In genomic region chr6:113856011-113856551, GRCh38 we compare ENCODE assay signal across 8 cellular contexts. TPM values are rescaled to one million over a fixed set of nuclear protein-coding genes. Genes with fewer than 3 reads are reported as not detected.
DNase-seq lines count a peak whose midpoint lies in the region; ATAC-seq, FAIRE-seq and TF ChIP-seq lines count a peak whose summit lies in the region.

No MANE protein-coding gene starts in this region.

- H3K36me3 Mint-ChIP-seq in activated naive CD8-positive, alpha-beta T cell treated with anti-CD3 and anti-CD28 coated beads, Interleukin-2, amount 50 U/mL, for 24 hours (ENCODE audit: low read depth), result peaks cover 4% of the 10 kb centered on the region
- H3K36me3 Mint-ChIP-seq in activated naive CD8-positive, alpha-beta T cell treated with anti-CD3 and anti-CD28 coated beads for 36 hours, result no peaks in the 10 kb centered on the region

- no peak for TF ChIP-seq EP300 in suprapubic skin (IDR thresholded peaks at IDR 0.05)

- no peak overlapping the region for H3K4me3 Mint-ChIP-seq in activated naive CD8-positive, alpha-beta T cell treated with anti-CD3 and anti-CD28 coated beads, Interleukin-2, amount 50 U/mL, for 24 hours
- no peak overlapping the region for H3K4me3 Mint-ChIP-seq in activated naive CD8-positive, alpha-beta T cell treated with anti-CD3 and anti-CD28 coated beads for 36 hours

- H3K9me3 Mint-ChIP-seq in activated naive CD8-positive, alpha-beta T cell treated with anti-CD3 and anti-CD28 coated beads, Interleukin-2, amount 50 U/mL, for 24 hours, result no peaks in the 10 kb centered on the region
- H3K9me3 Mint-ChIP-seq in activated naive CD8-positive, alpha-beta T cell treated with anti-CD3 and anti-CD28 coated beads for 36 hours, result no peaks in the 10 kb centered on the region

- TF ChIP-seq CTCF in breast epithelium (IDR thresholded peaks at IDR 0.05) (no peak), kidney (IDR thresholded peaks at IDR 0.05; ENCODE audit: borderline replicate concordance, extremely low read depth, insufficient read depth) (no peak), suprapubic skin (IDR thresholded peaks at IDR 0.05) (no peak)

- peak; percentile 16 for DNase-seq in activated naive CD8-positive, alpha-beta T cell treated with anti-CD3 and anti-CD28 coated beads, Interleukin-2, amount 50 U/mL, for 24 hours
- no peak for DNase-seq in activated naive CD8-positive, alpha-beta T cell treated with anti-CD3 and anti-CD28 coated beads for 36 hours
- peak; percentile 73 for DNase-seq in NCI-H446 treated with DMSO at 0.1 percent for 48 hours (lab: John Stamatoyannopoulos, UW)
- no peak for DNase-seq in breast epithelium (ENCODE audit: low spot score in 2 of 2)
- no peak for DNase-seq in kidney
- no peak for DNase-seq in suprapubic skin (ENCODE audit: low spot score in 2 of 2)
- no peak for DNase-seq in NK-92 (lab: John Stamatoyannopoulos, UW; ENCODE audit: unreplicated experiment)

- WGBS in suprapubic skin, result under 1% methylated on average over 20 of the region's 20 CpGs

- no peaks in the 10 kb centered on the region for H3K9me3 ChIP-seq in breast epithelium
- no peaks in the 10 kb centered on the region for H3K9me3 ChIP-seq in kidney (ENCODE audit: control insufficient read depth in 1 of 2, low read length in 2 of 2)
- H3K9me3 ChIP-seq in suprapubic skin, result no peaks in the 10 kb centered on the region

- H3K27me3 Mint-ChIP-seq in activated naive CD8-positive, alpha-beta T cell treated with anti-CD3 and anti-CD28 coated beads, Interleukin-2, amount 50 U/mL, for 24 hours, result peaks cover 51% of the 10 kb centered on the region
- H3K27me3 Mint-ChIP-seq in activated naive CD8-positive, alpha-beta T cell treated with anti-CD3 and anti-CD28 coated beads for 36 hours, result peaks cover 42% of the 10 kb centered on the region

- FAIRE-seq in kidney (lab: Jason Lieb, UNC), result no peak

- H3K36me3 ChIP-seq in breast epithelium, result no peaks in the 10 kb centered on the region
- no peaks in the 10 kb centered on the region for H3K36me3 ChIP-seq in kidney (ENCODE audit: control insufficient read depth in 1 of 2, insufficient read depth in 2 of 2, low read length in 2 of 2)
- H3K36me3 ChIP-seq in suprapubic skin, result no peaks in the 10 kb centered on the region

- H3K9ac ChIP-seq in kidney (ENCODE audit: low read length in 2 of 2), result peak overlapping the region; percentile 29 to 72

- ATAC-seq in activated naive CD8-positive, alpha-beta T cell treated with anti-CD3 and anti-CD28 coated beads, Interleukin-2, amount 50 U/mL, for 24 hours, result no peak
- no peak for ATAC-seq in HG02610 (IDR thresholded peaks at IDR 0.05; ENCODE audit: unreplicated experiment)

- H3K27ac Mint-ChIP-seq in activated naive CD8-positive, alpha-beta T cell treated with anti-CD3 and anti-CD28 coated beads, Interleukin-2, amount 50 U/mL, for 24 hours, result peak overlapping the region; percentile 46
- no peak overlapping the region for H3K27ac Mint-ChIP-seq in activated naive CD8-positive, alpha-beta T cell treated with anti-CD3 and anti-CD28 coated beads for 36 hours

- H3K27ac ChIP-seq in breast epithelium, result peak overlapping the region; percentile 97 to 98
- peak overlapping the region in 1 of 2 donors; percentile 71 for H3K27ac ChIP-seq in kidney (ENCODE audit: low read depth in 2 of 2, low read length in 2 of 2)
- peak overlapping the region; percentile 92 for H3K27ac ChIP-seq in suprapubic skin

- TF ChIP-seq POLR2A in breast epithelium (IDR thresholded peaks at IDR 0.05) (no peak), suprapubic skin (IDR thresholded peaks at IDR 0.05) (no peak)

- no peaks in the 10 kb centered on the region for H3K27me3 ChIP-seq in breast epithelium
- no peaks in the 10 kb centered on the region for H3K27me3 ChIP-seq in suprapubic skin

- intact Hi-C loops in breast epithelium (cut with DNase I; ENCODE audit: low total_unique reads) (no loop called here), kidney (cut with DNase I) (loop anchor here (10.0 kb wide), 1 partner anchor 1071 kb away; no protein-coding TSS in a partner anchor)

- H3K4me1 ChIP-seq in breast epithelium (no peaks in the 10 kb centered on the region), kidney (ENCODE audit: control insufficient read depth in 1 of 2, insufficient read depth in 1 of 2, low read depth in 1 of 2, low read length in 2 of 2) (peaks cover 3 to 4% of the 10 kb centered on the region in 2 donors), suprapubic skin (peaks cover 30% of the 10 kb centered on the region)

- H3K4me3 ChIP-seq in breast epithelium (peak overlapping the region; percentile 70 to 80 (median 70)), kidney (ENCODE audit: low read length in 2 of 2) (peak overlapping the region; percentile 91 to 92), suprapubic skin (peak overlapping the region; percentile 75)

- peaks cover 19% of the 10 kb centered on the region for H3K4me1 Mint-ChIP-seq in activated naive CD8-positive, alpha-beta T cell treated with anti-CD3 and anti-CD28 coated beads, Interleukin-2, amount 50 U/mL, for 24 hours
- H3K4me1 Mint-ChIP-seq in activated naive CD8-positive, alpha-beta T cell treated with anti-CD3 and anti-CD28 coated beads for 36 hours, result peaks cover 10% of the 10 kb centered on the region

RNA-seq across cellular contexts. Expression of gene MARCKS, which starts 1.1 kb away (rescaled TPM):
- total RNA-seq in activated naive CD8-positive, alpha-beta T cell treated with anti-CD3 and anti-CD28 coated beads for 36 hours, result under 1 TPM; 0.62 to 0.70 TPM
- total RNA-seq in breast epithelium (10 to 100 TPM; 19.8 to 54.4 (median 50.8) TPM), kidney (61.9 TPM), suprapubic skin (10 to 100 TPM; 49.3 to 57.1 (median 54.6) TPM)
- 14.0 TPM for polyA plus RNA-seq in kidney (ENCODE audit: insufficient read depth, low read depth, low replicate concordance)

Comparison
In these comparisons a context has a peak if more than half of its experiments do, and no peak if none do; other contexts are left out.
1. DNase-seq: peak in activated naive CD8-positive, alpha-beta T cell treated with anti-CD3 and anti-CD28 coated beads, Interleukin-2, amount 50 U/mL, for 24 hours (single experiment) and NCI-H446 treated with DMSO at 0.1 percent for 48 hours (single experiment); none in activated naive CD8-positive, alpha-beta T cell treated with anti-CD3 and anti-CD28 coated beads for 36 hours (single experiment), breast epithelium (0 of 2), kidney (single experiment), suprapubic skin (0 of 2) and NK-92 (single experiment).
2. RNA of gene MARCKS, which starts 1.1 kb away (total RNA-seq): 61.9 TPM in kidney (single experiment), 49.3 to 57.1 TPM in suprapubic skin and 19.8 to 54.4 TPM in breast epithelium; 0.62 to 0.70 TPM in activated naive CD8-positive, alpha-beta T cell treated with anti-CD3 and anti-CD28 coated beads for 36 hours; every median in the first group is over 10 times any median in the second.
3. Peak in every context shown above with its lines, with median percentiles within 50 percentile points of each other: H3K4me3 ChIP-seq.